ENCODE assay signal across 12 cellular contexts in genomic region chr10:14569274-14570060, GRCh38.
A peak's percentile ranks its signal among the peaks of the same experiment; 100 is the strongest.
DNase-seq lines count a peak whose midpoint lies in the region; ATAC-seq and TF ChIP-seq lines count a peak whose summit lies in the region.
"Had no signal": no experiment of that assay in that cellular context is flagged by ENCODE, and none has a peak within 500 bp of the region (broad histone marks: within the 10 kb centered on the region; RNA-seq: fewer than 3 reads in every experiment).

No MANE protein-coding gene starts in this region.

- peak in 1 of 4 donors; percentile 8 for TF ChIP-seq POLR2A in upper lobe of left lung (IDR thresholded peaks at IDR 0.05)

- H3K4me1 Mint-ChIP-seq in activated naive CD4-positive, alpha-beta T cell treated with anti-CD3 and anti-CD28 coated beads, Interleukin-2, amount 10 ng/mL, durations not matched to agents 7 days and 5 days: peaks cover 81% of the 10 kb centered on the region
- peaks cover 92% of the 10 kb centered on the region for H3K4me1 Mint-ChIP-seq in activated naive CD8-positive, alpha-beta T cell treated with anti-CD3 and anti-CD28 coated beads, Interleukin-2, amount 50 U/mL, for 24 hours
- H3K4me1 Mint-ChIP-seq in memory B cell: peaks cover 62% of the 10 kb centered on the region

- peaks cover 72% of the 10 kb centered on the region for H3K36me3 Mint-ChIP-seq in activated naive CD4-positive, alpha-beta T cell treated with anti-CD3 and anti-CD28 coated beads, Interleukin-2, amount 10 ng/mL, durations not matched to agents 7 days and 5 days
- peaks cover 39% of the 10 kb centered on the region for H3K36me3 Mint-ChIP-seq in activated naive CD8-positive, alpha-beta T cell treated with anti-CD3 and anti-CD28 coated beads, Interleukin-2, amount 50 U/mL, for 24 hours (ENCODE audit: low read depth)
- H3K36me3 Mint-ChIP-seq in memory B cell: peaks cover 35% of the 10 kb centered on the region

- WGBS in upper lobe of left lung, 2 donors: 64 to 83% methylated on average over 9 of the region's 9 CpGs

- CTCF ChIA-PET in activated naive CD4-positive, alpha-beta T cell treated with anti-CD3 and anti-CD28 coated beads, Interleukin-2, amount 10 ng/mL, durations not matched to agents 7 days and 5 days (lab: Charles Lee): interaction anchor here (0.5 to 2.5 kb wide), 6 partner anchors 8 to 28 kb away, joined by 3 to 10 read pairs (median 4); no protein-coding TSS in a partner anchor

- ATAC-seq in activated naive CD8-positive, alpha-beta T cell treated with anti-CD3 and anti-CD28 coated beads, Interleukin-2, amount 50 U/mL, for 24 hours: no peak
- ATAC-seq in memory B cell (ENCODE audit: low read depth): no peak
- no peak for ATAC-seq in upper lobe of left lung (ENCODE audit: low FRiP score in 2 of 2)

- TF ChIP-seq CTCF in upper lobe of left lung (IDR thresholded peaks at IDR 0.05): no peak

- peak; percentile 67 for DNase-seq in activated naive CD4-positive, alpha-beta T cell treated with anti-CD3 and anti-CD28 coated beads, Interleukin-2, amount 10 ng/mL, durations not matched to agents 7 days and 5 days
- no peak for DNase-seq in activated naive CD4-positive, alpha-beta T cell treated with Interleukin-2 at 50 U/mL for 16 hours
- DNase-seq in activated naive CD8-positive, alpha-beta T cell treated with anti-CD3 and anti-CD28 coated beads, Interleukin-2, amount 50 U/mL, for 24 hours: no peak
- DNase-seq in memory B cell (ENCODE audit: low spot score in 2 of 2): no peak
- DNase-seq in upper lobe of left lung: peak in 1 of 2 donors; percentile 77
- no peak for DNase-seq in DMS79 treated with DMSO at 0.1 percent for 48 hours (lab: John Stamatoyannopoulos, UW)
- no peak for DNase-seq in SJCRH30
- DNase-seq in NCI-H526 treated with DMSO at 0.1 percent for 48 hours (lab: John Stamatoyannopoulos, UW): no peak
- DNase-seq: GDM1; NCI-H1048; NCI-H69; stimulated activated CD4-positive, alpha-beta T cell treated with anti-CD3 and anti-CD28 coated beads, Interleukin-15, amount 100 ng/mL, for 24 hours had no signal

- H3K27me3 ChIP-seq in upper lobe of left lung (no peaks in the 10 kb centered on the region), SJCRH30 (no peaks in the 10 kb centered on the region)

- no peaks in the 10 kb centered on the region for H3K9me3 ChIP-seq in upper lobe of left lung
- H3K9me3 ChIP-seq in SJCRH30 (replicated peaks): no peaks in the 10 kb centered on the region

- H3K27ac Mint-ChIP-seq in activated naive CD4-positive, alpha-beta T cell treated with anti-CD3 and anti-CD28 coated beads, Interleukin-2, amount 10 ng/mL, durations not matched to agents 7 days and 5 days: peak overlapping the region; percentile 99
- H3K27ac Mint-ChIP-seq in activated naive CD8-positive, alpha-beta T cell treated with anti-CD3 and anti-CD28 coated beads, Interleukin-2, amount 50 U/mL, for 24 hours: peak overlapping the region; percentile 88
- H3K27ac Mint-ChIP-seq in memory B cell: peak overlapping the region; percentile 83

- H3K27ac ChIP-seq in upper lobe of left lung (peak overlapping the region; percentile 62 to 83 (median 78)), SJCRH30 (no peak overlapping the region)

- peaks cover 12% of the 10 kb centered on the region for H3K9me3 Mint-ChIP-seq in activated naive CD4-positive, alpha-beta T cell treated with anti-CD3 and anti-CD28 coated beads, Interleukin-2, amount 10 ng/mL, durations not matched to agents 7 days and 5 days
- peaks cover 4% of the 10 kb centered on the region for H3K9me3 Mint-ChIP-seq in activated naive CD8-positive, alpha-beta T cell treated with anti-CD3 and anti-CD28 coated beads, Interleukin-2, amount 50 U/mL, for 24 hours
- peaks cover 4% of the 10 kb centered on the region for H3K9me3 Mint-ChIP-seq in memory B cell

- no peaks in the 10 kb centered on the region for H3K27me3 Mint-ChIP-seq in activated naive CD4-positive, alpha-beta T cell treated with anti-CD3 and anti-CD28 coated beads, Interleukin-2, amount 10 ng/mL, durations not matched to agents 7 days and 5 days
- H3K27me3 Mint-ChIP-seq in activated naive CD8-positive, alpha-beta T cell treated with anti-CD3 and anti-CD28 coated beads, Interleukin-2, amount 50 U/mL, for 24 hours: no peaks in the 10 kb centered on the region
- no peaks in the 10 kb centered on the region for H3K27me3 Mint-ChIP-seq in memory B cell

- H3K4me3 ChIP-seq in upper lobe of left lung (peak overlapping the region in 1 of 4 donors; percentile 1), SJCRH30 (no peak overlapping the region)

- H3K36me3 ChIP-seq in upper lobe of left lung: peaks cover 0 to 5% (median 0%) of the 10 kb centered on the region in 4 donors
- H3K36me3 ChIP-seq in SJCRH30: no peaks in the 10 kb centered on the region

- H3K4me3 Mint-ChIP-seq in activated naive CD4-positive, alpha-beta T cell treated with anti-CD3 and anti-CD28 coated beads, Interleukin-2, amount 10 ng/mL, durations not matched to agents 7 days and 5 days: peak overlapping the region; percentile 97
- H3K4me3 Mint-ChIP-seq in activated naive CD8-positive, alpha-beta T cell treated with anti-CD3 and anti-CD28 coated beads, Interleukin-2, amount 50 U/mL, for 24 hours: peak overlapping the region; percentile 68
- H3K4me3 Mint-ChIP-seq in memory B cell: no peak overlapping the region

- TF ChIP-seq EP300 in upper lobe of left lung (IDR thresholded peaks at IDR 0.05): no peak

- H3K4me1 ChIP-seq in upper lobe of left lung (peaks cover 10 to 56% (median 21%) of the 10 kb centered on the region in 4 donors), SJCRH30 (no peaks in the 10 kb centered on the region; the same call in 1 of the 2 replicates)
